In the genomic region with DNA sequence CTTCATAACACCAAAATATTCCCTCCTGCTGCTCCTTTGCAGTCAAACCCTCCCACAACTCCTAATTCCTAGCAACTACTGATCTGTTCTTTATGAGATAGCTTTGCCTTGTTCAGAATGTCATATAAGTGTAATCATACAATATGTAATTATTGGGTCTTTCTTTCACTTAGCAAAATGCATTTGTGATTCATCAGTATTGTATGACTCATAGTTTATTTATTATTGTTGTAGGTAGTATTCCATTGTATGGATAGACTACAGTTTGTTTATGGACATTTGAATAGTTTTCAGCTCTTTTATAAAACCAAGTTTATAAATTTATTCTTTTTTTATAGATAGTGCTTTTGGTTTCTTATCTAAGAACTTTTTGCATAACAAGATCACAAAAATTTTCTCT, we compare ENCODE assay signal across 24 cellular contexts.
"Had no signal": no experiment of that assay in that cellular context is flagged by ENCODE, and none has a peak within 500 bp of the region (broad histone marks: within the 10 kb centered on the region; RNA-seq: fewer than 3 reads in every experiment).

No MANE protein-coding gene starts in this region.

- H3K27ac ChIP-seq: dorsolateral prefrontal cortex, epithelial cell of prostate, esophagus muscularis mucosa, gastroesophageal sphincter, psoas muscle, spleen, tibial artery, upper lobe of left lung, uterus had no signal

- ATAC-seq: gastroesophageal sphincter; left colon; left ventricle myocardium superior; naive thymus-derived CD4-positive, alpha-beta T cell; psoas muscle; sciatic nerve; stimulated activated memory B cell treated with anti-CD40 and anti-IgM and Interleukin-4, amounts not matched to agents 10 μg/mL and 1 μg/mL and 100 μg/mL, for 72 hours had no signal

- H3K27me3 Mint-ChIP-seq: stimulated activated memory B cell treated with anti-CD40 and anti-IgM and Interleukin-4, amounts not matched to agents 10 μg/mL and 1 μg/mL and 100 μg/mL, for 72 hours; stimulated activated naive CD8-positive, alpha-beta T cell treated with anti-CD3 and anti-CD28 coated beads, Interleukin-15, Interleukin-2, amounts not matched to agents 100 ng/mL and 50 ng/mL, for 24 hours had no signal

- H3K9me3 Mint-ChIP-seq: nephron progenitor cell; stimulated activated memory B cell treated with anti-CD40 and anti-IgM and Interleukin-4, amounts not matched to agents 10 μg/mL and 1 μg/mL and 100 μg/mL, for 72 hours; stimulated activated naive CD8-positive, alpha-beta T cell treated with anti-CD3 and anti-CD28 coated beads, Interleukin-15, Interleukin-2, amounts not matched to agents 100 ng/mL and 50 ng/mL, for 24 hours had no signal

- DNase-seq: cortex of kidney; dorsolateral prefrontal cortex; effector CD8-positive, alpha-beta T cell; glutamatergic neuron; immature natural killer cell; left colon; left ventricle myocardium superior; naive thymus-derived CD4-positive, alpha-beta T cell; nephron progenitor cell; psoas muscle; spleen; stimulated activated CD4-positive, alpha-beta T cell treated with anti-CD3 and anti-CD28 coated beads, Interleukin-15, amount 100 ng/mL, for 24 hours; stimulated activated CD4-positive, alpha-beta T cell treated with anti-CD3 and anti-CD28 coated beads, Interleukin-1b, Interleukin-23, amount 100 ng/mL, for 48 hours; stimulated activated CD4-positive, alpha-beta T cell treated with anti-CD3 and anti-CD28 coated beads, Interleukin-4, amount 100 ng/mL, for 24 hours; tibial artery; upper lobe of left lung; uterus had no signal

- H3K36me3 Mint-ChIP-seq: immature natural killer cell; naive thymus-derived CD4-positive, alpha-beta T cell; stimulated activated memory B cell treated with anti-CD40 and anti-IgM and Interleukin-4, amounts not matched to agents 10 μg/mL and 1 μg/mL and 100 μg/mL, for 72 hours had no signal

- H3K4me1 Mint-ChIP-seq: immature natural killer cell; stimulated activated memory B cell treated with anti-CD40 and anti-IgM and Interleukin-4, amounts not matched to agents 10 μg/mL and 1 μg/mL and 100 μg/mL, for 72 hours had no signal

- H3K4me3 Mint-ChIP-seq: immature natural killer cell; naive thymus-derived CD4-positive, alpha-beta T cell; nephron progenitor cell; stimulated activated memory B cell treated with anti-CD40 and anti-IgM and Interleukin-4, amounts not matched to agents 10 μg/mL and 1 μg/mL and 100 μg/mL, for 72 hours; stimulated activated naive CD8-positive, alpha-beta T cell treated with anti-CD3 and anti-CD28 coated beads, Interleukin-15, Interleukin-2, amounts not matched to agents 100 ng/mL and 50 ng/mL, for 24 hours had no signal

- H3K36me3 ChIP-seq: esophagus muscularis mucosa, gastroesophageal sphincter, spleen, tibial artery, upper lobe of left lung, uterus had no signal

- H3K9me3 ChIP-seq: esophagus muscularis mucosa, gastroesophageal sphincter, psoas muscle, spleen, tibial artery, upper lobe of left lung, uterus had no signal

- H3K4me1 ChIP-seq: esophagus muscularis mucosa, gastroesophageal sphincter, psoas muscle, spleen, tibial artery, upper lobe of left lung, uterus had no signal

- H3K4me3 ChIP-seq: dorsolateral prefrontal cortex, esophagus muscularis mucosa, gastroesophageal sphincter, lung, psoas muscle, spleen, tibial artery, upper lobe of left lung, uterus had no signal

- H3K27ac Mint-ChIP-seq: immature natural killer cell; naive thymus-derived CD4-positive, alpha-beta T cell; nephron progenitor cell; stimulated activated memory B cell treated with anti-CD40 and anti-IgM and Interleukin-4, amounts not matched to agents 10 μg/mL and 1 μg/mL and 100 μg/mL, for 72 hours; stimulated activated naive CD8-positive, alpha-beta T cell treated with anti-CD3 and anti-CD28 coated beads, Interleukin-15, Interleukin-2, amounts not matched to agents 100 ng/mL and 50 ng/mL, for 24 hours had no signal

- H3K27me3 ChIP-seq: esophagus muscularis mucosa, gastroesophageal sphincter, spleen, tibial artery, upper lobe of left lung, uterus had no signal
